In the genomic region with DNA sequence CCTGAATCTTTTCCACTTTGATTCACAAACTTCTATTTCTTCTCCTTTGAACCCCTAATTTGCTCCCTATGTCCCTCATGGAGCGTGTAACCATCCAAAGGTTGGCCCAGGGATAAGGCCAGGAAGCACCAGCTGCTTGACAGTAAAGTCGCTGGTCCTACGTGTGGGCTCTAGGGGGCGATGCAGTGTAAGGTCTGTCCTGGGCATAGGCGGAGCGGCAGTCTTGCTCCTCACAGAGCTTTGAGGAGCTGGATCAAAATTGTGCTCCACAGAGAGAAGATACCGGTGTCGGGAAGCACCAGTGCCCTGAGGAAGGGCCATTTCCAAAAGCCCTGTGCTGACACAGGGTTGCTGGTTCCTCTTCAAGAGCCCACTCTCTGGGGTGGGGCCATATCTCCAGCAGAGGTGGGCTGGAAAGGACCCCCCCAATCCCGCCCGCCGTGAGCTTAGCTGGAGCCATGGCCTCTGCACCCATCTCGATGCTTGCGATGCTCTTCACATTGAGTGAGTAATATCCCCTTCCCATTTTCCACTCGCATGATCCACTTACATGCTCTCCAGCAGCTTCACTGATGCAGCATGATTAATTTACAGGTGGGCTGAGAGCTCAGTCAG, we compare ENCODE assay signal across 8 cellular contexts. TPM values are rescaled to one million over a fixed set of nuclear protein-coding genes. Genes with fewer than 3 reads are reported as not detected.
DNase-seq lines count a peak whose midpoint lies in the region; ATAC-seq and TF ChIP-seq lines count a peak whose summit lies in the region.

No MANE protein-coding gene starts in this region.

- no peaks in the 10 kb centered on the region for H3K9me3 ChIP-seq in breast epithelium

- no peaks in the 10 kb centered on the region for H3K4me1 ChIP-seq in breast epithelium

- DNase-seq in MCF 10A (ENCODE audit: unreplicated experiment) (peak; percentile 56), breast epithelium (ENCODE audit: low spot score in 2 of 2) (no peak), SK-MEL-5 (ENCODE audit: low read depth, low spot score) (peak; percentile 70), dermis blood vessel endothelial cell (peak; percentile 4), T1000 (lab: John Stamatoyannopoulos, UW) (no peak), left cardiac atrium (no peak)
- peak; percentile 43 to 50 for DNase-seq in stimulated activated CD4-positive, alpha-beta T cell treated with anti-CD3 and anti-CD28 coated beads, Interleukin-2, amount 100 ng/mL, for 24 hours

- H3K27me3 Mint-ChIP-seq in MCF 10A (ENCODE audit: insufficient read depth, unreplicated experiment), result peaks cover 95% of the 10 kb centered on the region

- in situ Hi-C loops in SK-MEL-5 (cut with HindIII; ENCODE audit: low pct_unique_long_range_greater_than_20kb, low sequenced_read_pairs), result no loop called here

- no peaks in the 10 kb centered on the region for H3K36me3 Mint-ChIP-seq in MCF 10A (ENCODE audit: insufficient read depth, unreplicated experiment)

- no peaks in the 10 kb centered on the region for H3K27me3 ChIP-seq in breast epithelium

- TF ChIP-seq CTCF in MCF 10A (IDR thresholded peaks at IDR 0.05; ENCODE audit: unreplicated experiment) (no peak), breast epithelium (IDR thresholded peaks at IDR 0.05) (no peak)

- no peaks in the 10 kb centered on the region for H3K4me1 Mint-ChIP-seq in MCF 10A (ENCODE audit: insufficient read depth, unreplicated experiment)

- H3K27ac Mint-ChIP-seq in MCF 10A (ENCODE audit: low read depth, unreplicated experiment), result no peak overlapping the region

- TF ChIP-seq POLR2A in breast epithelium (IDR thresholded peaks at IDR 0.05), result no peak

- H3K27ac ChIP-seq in breast epithelium, result no peak overlapping the region

- ATAC-seq in GM18502 (IDR thresholded peaks at IDR 0.05; ENCODE audit: poor library complexity, unreplicated experiment), result no peak
- no peak for ATAC-seq in left cardiac atrium

- no TSS peak for BruUV-seq in MCF 10A (replicated peaks; lab: Mats Ljungman, UMichigan)

- no peak overlapping the region for H3K4me3 ChIP-seq in breast epithelium

- no peak overlapping the region for H3K4me3 Mint-ChIP-seq in MCF 10A (ENCODE audit: unreplicated experiment)

- CTCF ChIA-PET in MCF 10A (lab: Yijun Ruan, JAX), result interaction anchor here (0.6 to 2.2 kb wide), 7 partner anchors 11 to 146 kb away, joined by 3 to 10 read pairs (median 4); no protein-coding TSS in a partner anchor

- intact Hi-C loops in MCF 10A (cut with micrococcal nuclease), result no loop called here
- intact Hi-C loops in breast epithelium (cut with DNase I; ENCODE audit: low total_unique reads), result no loop called here
- intact Hi-C loops in left cardiac atrium (cut with DNase I), result no loop called here

- POLR2A ChIA-PET in MCF 10A (lab: Yijun Ruan, JAX), result no interaction called here

- H3K36me3 ChIP-seq in breast epithelium, result no peaks in the 10 kb centered on the region

- no peaks in the 10 kb centered on the region for H3K9me3 Mint-ChIP-seq in MCF 10A (ENCODE audit: unreplicated experiment)

RNA-seq across cellular contexts. Expression of gene OR4E1, which starts 49.9 kb away (rescaled TPM):
- total RNA-seq in MCF 10A (2022) (not detected in 2 replicates), breast epithelium (not detected), dermis blood vessel endothelial cell (not detected in 2 replicates), left cardiac atrium (not detected)
- total RNA-seq in SK-MEL-5 (2014; rRNA removed; shearing (Covaris generic)), result not detected in 2 replicates
- polyA plus RNA-seq in SK-MEL-5 (2015; cell fraction: cytosol; rRNA removed), result not detected in 2 replicates
- not detected in 2 replicates for polyA plus RNA-seq in SK-MEL-5 (2015; cell fraction: nucleus; rRNA removed)

Comparison
In these comparisons a context has a peak if more than half of its experiments do, and no peak if none do; other contexts are left out.
1. DNase-seq: peak in MCF 10A (single experiment), SK-MEL-5 (single experiment), dermis blood vessel endothelial cell (single experiment) and stimulated activated CD4-positive, alpha-beta T cell treated with anti-CD3 and anti-CD28 coated beads, Interleukin-2, amount 100 ng/mL, for 24 hours (2 of 2); none in breast epithelium (0 of 2), T1000 (single experiment) and left cardiac atrium (single experiment).